Comparison of ENCODE assay signal across 8 cellular contexts in genomic region chr2:201191132-201191875, GRCh38.
DNase-seq lines count a peak whose midpoint lies in the region; ATAC-seq and TF ChIP-seq lines count a peak whose summit lies in the region.

No MANE protein-coding gene starts in this region.

- no peaks in the 10 kb centered on the region for H3K9me3 Mint-ChIP-seq in nephron
- H3K9me3 Mint-ChIP-seq in stimulated activated naive B cell treated with anti-CD40 and anti-IgM and Interleukin-4, amounts not matched to agents 10 μg/mL and 1 μg/mL and 100 μg/mL, for 72 hours = no peaks in the 10 kb centered on the region

- TF ChIP-seq CTCF in choroid plexus epithelial cell (conservative IDR thresholded peaks at IDR 0.05; ENCODE audit: low read depth, low read length) (no peak), nephron (IDR thresholded peaks at IDR 0.05; ENCODE audit: unreplicated experiment in 3 of 3) (no peak)

- H3K4me1 Mint-ChIP-seq in nephron = no peaks in the 10 kb centered on the region
- H3K4me1 Mint-ChIP-seq in stimulated activated naive B cell treated with anti-CD40 and anti-IgM and Interleukin-4, amounts not matched to agents 10 μg/mL and 1 μg/mL and 100 μg/mL, for 72 hours = peaks cover 20 to 35% of the 10 kb centered on the region in 2 donors

- DNase-seq in choroid plexus epithelial cell (ENCODE audit: low read depth) (peak; percentile 58), globus pallidus (ENCODE audit: low spot score) (no peak)
- DNase-seq in activated T-cell treated with anti-CD3 and anti-CD28 coated beads, Interleukin-2, amount 50 U/mL, for 48 hours = no peak
- no peak for DNase-seq in stimulated activated naive B cell treated with anti-CD40 and anti-IgM and Interleukin-4, amounts not matched to agents 10 μg/mL and 1 μg/mL and 100 μg/mL, for 72 hours

- H3K27ac Mint-ChIP-seq in nephron = peak overlapping the region in 2 of 3 experiments; percentile 48 to 59
- no peak overlapping the region for H3K27ac Mint-ChIP-seq in stimulated activated naive B cell treated with anti-CD40 and anti-IgM and Interleukin-4, amounts not matched to agents 10 μg/mL and 1 μg/mL and 100 μg/mL, for 72 hours

- ATAC-seq in GM19467 (IDR thresholded peaks at IDR 0.05; ENCODE audit: unreplicated experiment) (peak; percentile 40), GM18519 (IDR thresholded peaks at IDR 0.05; ENCODE audit: low FRiP score, unreplicated experiment) (no peak)
- ATAC-seq in stimulated activated naive B cell treated with anti-CD40 and anti-IgM and Interleukin-4, amounts not matched to agents 10 μg/mL and 1 μg/mL and 100 μg/mL, for 72 hours (replicated peaks) = no peak

- H3K36me3 Mint-ChIP-seq in nephron (ENCODE audit: low read depth) = no peaks in the 10 kb centered on the region
- peaks cover 15 to 25% of the 10 kb centered on the region in 2 donors for H3K36me3 Mint-ChIP-seq in stimulated activated naive B cell treated with anti-CD40 and anti-IgM and Interleukin-4, amounts not matched to agents 10 μg/mL and 1 μg/mL and 100 μg/mL, for 72 hours

- no peaks in the 10 kb centered on the region for H3K9me3 ChIP-seq in KOPT-K1 (ENCODE audit: insufficient read depth, low read length, poor library complexity, severe bottlenecking)

- no peak overlapping the region for H3K4me3 Mint-ChIP-seq in nephron
- no peak overlapping the region for H3K4me3 Mint-ChIP-seq in stimulated activated naive B cell treated with anti-CD40 and anti-IgM and Interleukin-4, amounts not matched to agents 10 μg/mL and 1 μg/mL and 100 μg/mL, for 72 hours

- H3K36me3 ChIP-seq in KOPT-K1 (ENCODE audit: insufficient read depth, low read length) = peaks cover 69% of the 10 kb centered on the region

- peak overlapping the region; percentile 96 for H3K27ac ChIP-seq in KOPT-K1 (ENCODE audit: low read depth, low read length, poor library complexity, severe bottlenecking)

- H3K4me3 ChIP-seq in choroid plexus epithelial cell (ENCODE audit: low read depth, low read length) = no peak overlapping the region

- H3K27me3 Mint-ChIP-seq in nephron (ENCODE audit: low read depth) = peaks cover under 1% of the 10 kb centered on the region
- no peaks in the 10 kb centered on the region for H3K27me3 Mint-ChIP-seq in stimulated activated naive B cell treated with anti-CD40 and anti-IgM and Interleukin-4, amounts not matched to agents 10 μg/mL and 1 μg/mL and 100 μg/mL, for 72 hours
